Comparison of ENCODE assay signal across 28 cellular contexts in the genomic region with DNA sequence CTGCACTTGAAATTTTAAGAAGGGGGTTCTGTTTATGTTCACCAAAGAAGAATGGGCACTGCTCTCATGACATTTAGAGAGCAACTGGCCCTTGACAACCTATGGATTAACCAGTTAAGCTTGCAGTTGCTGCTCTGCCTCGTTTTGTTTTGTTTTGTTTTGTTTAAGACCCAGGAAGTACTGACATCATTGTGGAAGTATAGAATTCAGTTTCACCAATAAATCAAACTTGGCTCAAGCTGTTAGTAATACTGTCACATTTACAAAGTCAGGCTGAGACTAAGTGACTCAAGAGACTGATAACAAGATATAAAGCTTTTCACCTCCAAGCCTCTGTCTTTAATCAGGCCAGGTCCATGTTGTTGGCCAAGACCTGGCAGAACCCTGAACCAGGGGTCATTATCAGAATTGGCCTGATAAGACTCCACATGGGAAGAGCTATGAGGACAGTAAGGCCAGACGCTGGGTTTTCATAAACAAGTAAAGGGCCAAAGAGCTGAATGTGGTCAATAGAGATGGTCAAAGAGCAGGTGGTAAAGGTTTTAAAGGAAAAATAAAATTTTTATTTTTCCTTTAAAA.
"Had no signal": no experiment of that assay in that cellular context is flagged by ENCODE, and none has a peak within 500 bp of the region (broad histone marks: within the 10 kb centered on the region; RNA-seq: fewer than 3 reads in every experiment).

No MANE protein-coding gene starts in this region.

- H3K27ac Mint-ChIP-seq: activated CD4-positive, alpha-beta T cell treated with anti-CD3 and anti-CD28 coated beads, Interleukin-2, amount 10 ng/mL, durations not matched to agents 7 days and 5 days; activated CD8-positive, alpha-beta memory T cell treated with anti-CD3 and anti-CD28 coated beads, Interleukin-2, amount 10 ng/mL, durations not matched to agents 7 days and 5 days; activated CD8-positive, alpha-beta T cell treated with anti-CD3 and anti-CD28 coated beads for 36 hours; activated naive CD4-positive, alpha-beta T cell treated with anti-CD3 and anti-CD28 coated beads, Interleukin-2, amount 50 U/mL, for 24 hours; activated T-helper 1 cell treated with anti-CD3 and anti-CD28 coated beads, Interleukin-12 subunit alpha, Interleukin-12 subunit beta, Interleukin-2, Interleukin-4 antibody, amounts not matched to agents 30 ng/mL and 10 ng/mL and 1 ng/mL, durations not matched to agents 14 hours and 24 hours and 36 hours; dendritic cell treated with granulocyte-macrophage colony-stimulating factor and Interleukin-4, amounts not matched to agents 40 ng/mL and 50 ng/mL, for 4 days; memory B cell; stimulated activated naive CD8-positive, alpha-beta T cell treated with anti-CD3 and anti-CD28 coated beads, Interleukin-15, Interleukin-2, amounts not matched to agents 100 ng/mL and 50 ng/mL, for 24 hours; T-cell; T-helper 2 cell treated with Interferon-gamma antibody and Interleukin-4, amounts not matched to agents 5 μg/mL and 100 μg/mL, for 36 hours had no signal

- DNase-seq: activated CD4-positive, alpha-beta T cell treated with anti-CD3 and anti-CD28 coated beads, Interleukin-2, amount 10 ng/mL, durations not matched to agents 7 days and 5 days; activated CD8-positive, alpha-beta memory T cell treated with anti-CD3 and anti-CD28 coated beads, Interleukin-2, amount 10 ng/mL, durations not matched to agents 7 days and 5 days; activated CD8-positive, alpha-beta T cell treated with anti-CD3 and anti-CD28 coated beads for 36 hours; activated gamma-delta T cell; activated T-cell treated with anti-CD3 and anti-CD28 coated beads for 4 hours; anterior cingulate cortex; body of pancreas; effector CD4-positive, alpha-beta T cell; hippocampal formation; kidney glomerular epithelial cell; mucosa of descending colon; naive B cell; occipital lobe; stimulated activated CD4-positive, alpha-beta T cell treated with anti-CD3 and anti-CD28 coated beads, Interleukin-12 subunit alpha, Interleukin-12 subunit beta, amount 100 ng/mL, for 4 hours; substantia nigra; T-cell; thyroid gland; upper lobe of right lung had no signal

- H3K27ac ChIP-seq: body of pancreas, esophagus muscularis mucosa, thyroid gland, upper lobe of right lung, VCaP had no signal

- ATAC-seq: activated CD4-positive, CD25-positive, alpha-beta regulatory T cell treated with anti-CD3 and anti-CD28 coated beads, Interleukin-2, amount 50 U/mL, for 24 hours; activated CD8-positive, alpha-beta memory T cell treated with anti-CD3 and anti-CD28 coated beads, Interleukin-2, amount 10 ng/mL, durations not matched to agents 7 days and 5 days; activated CD8-positive, alpha-beta T cell treated with anti-CD3 and anti-CD28 coated beads for 36 hours; body of pancreas; mucosa of descending colon; T-cell; upper lobe of right lung had no signal

- H3K9me3 ChIP-seq: body of pancreas, esophagus muscularis mucosa, mucosa of descending colon, thyroid gland, upper lobe of right lung had no signal

- H3K9me3 Mint-ChIP-seq: activated CD4-positive, alpha-beta T cell treated with anti-CD3 and anti-CD28 coated beads, Interleukin-2, amount 10 ng/mL, durations not matched to agents 7 days and 5 days; activated CD8-positive, alpha-beta T cell treated with anti-CD3 and anti-CD28 coated beads for 36 hours; activated naive CD4-positive, alpha-beta T cell treated with anti-CD3 and anti-CD28 coated beads, Interleukin-2, amount 50 U/mL, for 24 hours; activated T-helper 1 cell treated with anti-CD3 and anti-CD28 coated beads, Interleukin-12 subunit alpha, Interleukin-12 subunit beta, Interleukin-2, Interleukin-4 antibody, amounts not matched to agents 30 ng/mL and 10 ng/mL and 1 ng/mL, durations not matched to agents 14 hours and 24 hours and 36 hours; memory B cell; neural crest cell; stimulated activated naive CD8-positive, alpha-beta T cell treated with anti-CD3 and anti-CD28 coated beads, Interleukin-15, Interleukin-2, amounts not matched to agents 100 ng/mL and 50 ng/mL, for 24 hours; T-helper 2 cell treated with Interferon-gamma antibody and Interleukin-4, amounts not matched to agents 5 μg/mL and 100 μg/mL, for 36 hours had no signal

- H3K4me3 ChIP-seq: body of pancreas, esophagus muscularis mucosa, mucosa of descending colon, thyroid gland, upper lobe of right lung had no signal

- H3K36me3 ChIP-seq: esophagus muscularis mucosa, thyroid gland, upper lobe of right lung had no signal

- H3K4me1 Mint-ChIP-seq: activated CD4-positive, alpha-beta T cell treated with anti-CD3 and anti-CD28 coated beads, Interleukin-2, amount 10 ng/mL, durations not matched to agents 7 days and 5 days; activated CD8-positive, alpha-beta memory T cell treated with anti-CD3 and anti-CD28 coated beads, Interleukin-2, amount 10 ng/mL, durations not matched to agents 7 days and 5 days; activated naive CD4-positive, alpha-beta T cell treated with anti-CD3 and anti-CD28 coated beads, Interleukin-2, amount 50 U/mL, for 24 hours; memory B cell; naive B cell; neural crest cell; T-cell had no signal

- H3K4me1 ChIP-seq: body of pancreas, thyroid gland, upper lobe of right lung had no signal

- H3K4me3 Mint-ChIP-seq: activated CD4-positive, alpha-beta T cell treated with anti-CD3 and anti-CD28 coated beads, Interleukin-2, amount 10 ng/mL, durations not matched to agents 7 days and 5 days; activated CD8-positive, alpha-beta memory T cell treated with anti-CD3 and anti-CD28 coated beads, Interleukin-2, amount 10 ng/mL, durations not matched to agents 7 days and 5 days; activated CD8-positive, alpha-beta T cell treated with anti-CD3 and anti-CD28 coated beads for 36 hours; activated naive CD4-positive, alpha-beta T cell treated with anti-CD3 and anti-CD28 coated beads, Interleukin-2, amount 50 U/mL, for 24 hours; activated T-helper 1 cell treated with anti-CD3 and anti-CD28 coated beads, Interleukin-12 subunit alpha, Interleukin-12 subunit beta, Interleukin-2, Interleukin-4 antibody, amounts not matched to agents 30 ng/mL and 10 ng/mL and 1 ng/mL, durations not matched to agents 14 hours and 24 hours and 36 hours; dendritic cell treated with granulocyte-macrophage colony-stimulating factor and Interleukin-4, amounts not matched to agents 40 ng/mL and 50 ng/mL, for 4 days; memory B cell; naive B cell; neural crest cell; stimulated activated naive CD8-positive, alpha-beta T cell treated with anti-CD3 and anti-CD28 coated beads, Interleukin-15, Interleukin-2, amounts not matched to agents 100 ng/mL and 50 ng/mL, for 24 hours; T-cell; T-helper 2 cell treated with Interferon-gamma antibody and Interleukin-4, amounts not matched to agents 5 μg/mL and 100 μg/mL, for 36 hours had no signal

- H3K36me3 Mint-ChIP-seq: activated CD8-positive, alpha-beta memory T cell treated with anti-CD3 and anti-CD28 coated beads, Interleukin-2, amount 10 ng/mL, durations not matched to agents 7 days and 5 days; activated naive CD4-positive, alpha-beta T cell treated with anti-CD3 and anti-CD28 coated beads, Interleukin-2, amount 50 U/mL, for 24 hours; memory B cell; naive B cell; T-cell had no signal

- H3K27me3 ChIP-seq: body of pancreas, esophagus muscularis mucosa, thyroid gland, upper lobe of right lung had no signal

- H3K27me3 Mint-ChIP-seq: activated CD4-positive, alpha-beta T cell treated with anti-CD3 and anti-CD28 coated beads, Interleukin-2, amount 10 ng/mL, durations not matched to agents 7 days and 5 days; activated CD8-positive, alpha-beta memory T cell treated with anti-CD3 and anti-CD28 coated beads, Interleukin-2, amount 10 ng/mL, durations not matched to agents 7 days and 5 days; activated CD8-positive, alpha-beta T cell treated with anti-CD3 and anti-CD28 coated beads for 36 hours; activated naive CD4-positive, alpha-beta T cell treated with anti-CD3 and anti-CD28 coated beads, Interleukin-2, amount 50 U/mL, for 24 hours; dendritic cell treated with granulocyte-macrophage colony-stimulating factor and Interleukin-4, amounts not matched to agents 40 ng/mL and 50 ng/mL, for 4 days; memory B cell; naive B cell; stimulated activated naive CD8-positive, alpha-beta T cell treated with anti-CD3 and anti-CD28 coated beads, Interleukin-15, Interleukin-2, amounts not matched to agents 100 ng/mL and 50 ng/mL, for 24 hours; T-cell had no signal
